In the genomic region with DNA sequence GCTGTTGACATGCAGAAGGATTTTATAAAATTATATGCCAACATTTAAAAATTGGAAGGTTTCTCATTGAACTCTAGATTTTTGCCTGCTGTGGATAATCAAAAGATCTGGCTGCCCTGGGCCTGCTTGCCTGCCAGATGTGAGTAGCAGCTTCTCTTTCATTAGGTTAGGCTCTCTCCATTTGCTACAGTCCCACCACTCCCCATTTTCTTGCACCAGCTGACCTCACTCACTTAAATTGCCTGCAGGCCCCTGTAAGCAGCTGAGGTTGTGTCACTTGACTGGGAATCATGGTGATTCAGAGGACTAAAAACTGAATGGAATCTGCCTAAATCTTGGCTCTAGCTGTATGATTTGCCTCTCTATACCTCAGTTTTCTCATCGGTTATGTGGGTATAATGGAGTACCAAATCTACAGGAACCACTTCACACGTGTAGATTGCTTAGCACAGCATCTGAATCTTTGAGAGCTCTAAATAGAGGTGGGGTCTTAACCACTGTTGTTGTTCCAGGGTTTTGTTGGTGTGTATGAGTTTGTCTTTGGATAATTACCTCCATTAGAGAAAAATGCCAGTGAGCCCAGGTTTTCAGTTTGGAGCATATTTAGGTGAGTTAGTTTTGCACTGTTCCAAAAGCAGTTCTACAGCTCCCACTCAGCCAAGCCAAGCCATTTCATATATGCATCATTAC, we compare ENCODE assay signal across 1 cellular context.
TF ChIP-seq lines count a peak whose summit lies in the region.

No MANE protein-coding gene starts in this region.

TF ChIP-seq in H1, 55 proteins besides CTCF, POLR2A, EP300 and RAD21:
- no peak for TF ChIP-seq CBX8 (IDR thresholded peaks at IDR 0.05; ENCODE audit: borderline replicate concordance, low read depth, low read length)
- no peak for TF ChIP-seq RNF2 (IDR thresholded peaks at IDR 0.05; ENCODE audit: borderline replicate concordance, low read depth, low read length, missing control alignments, poor library complexity, severe bottlenecking)
- TF ChIP-seq SP1 (IDR thresholded peaks at IDR 0.05; ENCODE audit: low read depth, low read length) = no peak
